ENCODE assay signal across 1 cellular context in the genomic region with DNA sequence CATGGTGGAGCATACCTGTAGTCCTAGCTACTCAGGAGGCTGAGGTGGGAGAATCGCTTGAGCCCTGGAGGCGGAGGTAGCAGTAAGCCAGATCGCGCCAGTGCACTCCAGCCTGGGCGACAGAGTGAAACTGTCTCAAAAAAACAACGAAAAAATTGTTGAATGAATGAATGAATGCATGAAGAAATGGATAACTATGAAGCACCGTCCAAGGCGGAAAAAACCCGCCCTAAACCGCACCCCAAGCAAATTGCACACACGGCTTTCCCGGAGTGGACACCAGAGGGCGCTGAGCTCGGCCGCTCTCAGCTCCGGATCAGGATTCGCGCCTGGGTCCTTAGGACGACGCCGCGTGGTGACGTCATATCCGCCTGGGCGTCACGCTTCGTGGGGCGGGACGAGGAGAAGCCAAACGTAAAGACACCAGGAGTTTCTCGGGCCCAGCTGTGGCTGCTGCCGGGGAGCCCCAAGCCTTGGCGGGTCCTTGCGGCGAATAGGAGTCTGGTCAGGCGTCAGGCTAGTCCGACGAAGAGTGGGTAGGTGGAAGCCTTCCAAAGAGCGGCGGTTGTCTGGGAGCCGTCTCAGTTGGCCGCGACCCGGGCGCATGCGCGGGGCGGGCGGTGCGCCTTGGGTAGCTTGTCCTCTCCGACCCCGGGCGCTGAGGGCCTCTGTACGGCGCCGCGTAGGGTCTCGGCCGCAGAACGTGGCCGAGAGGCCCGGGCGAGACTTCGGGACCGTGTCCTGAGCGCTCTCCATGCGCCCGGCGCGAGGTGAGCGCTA.
TF ChIP-seq lines count a peak whose summit lies in the region.

Gene HTD2, plus strand, starts transcription at position 639 of the 780 bp plus-strand sequence. CDS start 11,094 bp downstream, outside the sequence.
Gene RPP14, plus strand, starts transcription at position 364 of the 780 bp plus-strand sequence. CDS start 4,085 bp downstream, outside the sequence.

TF ChIP-seq in HepG2, 621 proteins besides CTCF, POLR2A, EP300 and RAD21 (continued from another document and continues in another):
- TF ChIP-seq HNF1A (IDR thresholded peaks at IDR 0.05; ENCODE audit: low read depth) (no peak), HNF1A (CRISPR knock-in tag; IDR thresholded peaks at IDR 0.05; ENCODE audit: borderline replicate concordance) (peak; percentile 23; the same call in 1 of the 2 replicates), ZFP36L1 (CRISPR knock-in tag; IDR thresholded peaks at IDR 0.05) (no peak; the same call in 1 of the 2 replicates), KLF13 (CRISPR knock-in tag; IDR thresholded peaks at IDR 0.05) (0 out of 2 replicates have a peak, but pooled peaks have one; percentile 64), POLR2AphosphoS5 (IDR thresholded peaks at IDR 0.05; ENCODE audit: low read depth, low read length) (peak; percentile 68), SPEN (CRISPR knock-in tag; IDR thresholded peaks at IDR 0.05; ENCODE audit: low read depth) (peak; percentile 98), REST (IDR thresholded peaks at IDR 0.05; ENCODE audit: borderline replicate concordance in 1 of 2, low read depth in 1 of 2, low read length in 2 of 2) (peak in 1 of 2 experiments; percentile 29; a peak in 1 of 4 replicates), GATAD1 (CRISPR knock-in tag; IDR thresholded peaks at IDR 0.05) (peak; percentile 98), RELA (CRISPR knock-in tag; IDR thresholded peaks at IDR 0.05) (peak; percentile 24; the same call in 1 of the 2 replicates), BORCS8-MEF2B (CRISPR knock-in tag; IDR thresholded peaks at IDR 0.05) (peak; percentile 67; the same call in 1 of the 2 replicates), AHR (CRISPR knock-in tag; IDR thresholded peaks at IDR 0.05) (peak; percentile 71; the same call in 1 of the 2 replicates), PRMT3 (CRISPR knock-in tag; IDR thresholded peaks at IDR 0.05; ENCODE audit: borderline replicate concordance, low read depth) (no peak), THYN1 (CRISPR knock-in tag; IDR thresholded peaks at IDR 0.05; ENCODE audit: borderline replicate concordance, low read depth) (peak; percentile 37; the same call in 1 of the 2 replicates), KDM5A (IDR thresholded peaks at IDR 0.05; ENCODE audit: borderline replicate concordance, low read length) (peak; percentile 93), ZNF556 (CRISPR knock-in tag; IDR thresholded peaks at IDR 0.05; ENCODE audit: borderline replicate concordance) (peak; percentile 28; the same call in 1 of the 2 replicates), ZSCAN20 (CRISPR knock-in tag; IDR thresholded peaks at IDR 0.05; ENCODE audit: borderline replicate concordance) (0 out of 2 replicates have a peak, but pooled peaks have one; percentile 26), CBFB (CRISPR knock-in tag; IDR thresholded peaks at IDR 0.05) (peak; percentile 89), ZNF619 (CRISPR knock-in tag; IDR thresholded peaks at IDR 0.05) (0 out of 2 replicates have a peak, but pooled peaks have one; percentile 61), ZNF383 (CRISPR knock-in tag; IDR thresholded peaks at IDR 0.05; ENCODE audit: borderline replicate concordance) (no peak), THAP11 (CRISPR knock-in tag; IDR thresholded peaks at IDR 0.05) (peak; percentile 96), ZNF839 (CRISPR knock-in tag; IDR thresholded peaks at IDR 0.05; ENCODE audit: borderline replicate concordance) (0 out of 2 replicates have a peak, but pooled peaks have one; percentile 57), GFI1 (CRISPR knock-in tag; IDR thresholded peaks at IDR 0.05; ENCODE audit: borderline replicate concordance) (peak; percentile 40; the same call in 1 of the 2 replicates), STAG1 (CRISPR knock-in tag; IDR thresholded peaks at IDR 0.05) (peak; percentile 59), ZC3H4 (CRISPR knock-in tag; IDR thresholded peaks at IDR 0.05; ENCODE audit: borderline replicate concordance) (0 out of 2 replicates have a peak, but pooled peaks have one; percentile 21), ZNF850 (CRISPR knock-in tag; conservative IDR thresholded peaks at IDR 0.05) (no peak), MEF2D (CRISPR knock-in tag; IDR thresholded peaks at IDR 0.05) (peak; percentile 76), POGK (CRISPR knock-in tag; conservative IDR thresholded peaks at IDR 0.05) (0 out of 2 replicates have a peak, but pooled peaks have one; percentile 24)
- TF ChIP-seq, protein P1, sequence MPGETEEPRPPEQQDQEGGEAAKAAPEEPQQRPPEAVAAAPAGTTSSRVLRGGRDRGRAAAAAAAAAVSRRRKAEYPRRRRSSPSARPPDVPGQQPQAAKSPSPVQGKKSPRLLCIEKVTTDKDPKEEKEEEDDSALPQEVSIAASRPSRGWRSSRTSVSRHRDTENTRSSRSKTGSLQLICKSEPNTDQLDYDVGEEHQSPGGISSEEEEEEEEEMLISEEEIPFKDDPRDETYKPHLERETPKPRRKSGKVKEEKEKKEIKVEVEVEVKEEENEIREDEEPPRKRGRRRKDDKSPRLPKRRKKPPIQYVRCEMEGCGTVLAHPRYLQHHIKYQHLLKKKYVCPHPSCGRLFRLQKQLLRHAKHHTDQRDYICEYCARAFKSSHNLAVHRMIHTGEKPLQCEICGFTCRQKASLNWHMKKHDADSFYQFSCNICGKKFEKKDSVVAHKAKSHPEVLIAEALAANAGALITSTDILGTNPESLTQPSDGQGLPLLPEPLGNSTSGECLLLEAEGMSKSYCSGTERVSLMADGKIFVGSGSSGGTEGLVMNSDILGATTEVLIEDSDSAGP (CRISPR knock-in tag; IDR thresholded peaks at IDR 0.05; ENCODE audit: borderline replicate concordance) = peak; percentile 87
- TF ChIP-seq, protein P2, sequence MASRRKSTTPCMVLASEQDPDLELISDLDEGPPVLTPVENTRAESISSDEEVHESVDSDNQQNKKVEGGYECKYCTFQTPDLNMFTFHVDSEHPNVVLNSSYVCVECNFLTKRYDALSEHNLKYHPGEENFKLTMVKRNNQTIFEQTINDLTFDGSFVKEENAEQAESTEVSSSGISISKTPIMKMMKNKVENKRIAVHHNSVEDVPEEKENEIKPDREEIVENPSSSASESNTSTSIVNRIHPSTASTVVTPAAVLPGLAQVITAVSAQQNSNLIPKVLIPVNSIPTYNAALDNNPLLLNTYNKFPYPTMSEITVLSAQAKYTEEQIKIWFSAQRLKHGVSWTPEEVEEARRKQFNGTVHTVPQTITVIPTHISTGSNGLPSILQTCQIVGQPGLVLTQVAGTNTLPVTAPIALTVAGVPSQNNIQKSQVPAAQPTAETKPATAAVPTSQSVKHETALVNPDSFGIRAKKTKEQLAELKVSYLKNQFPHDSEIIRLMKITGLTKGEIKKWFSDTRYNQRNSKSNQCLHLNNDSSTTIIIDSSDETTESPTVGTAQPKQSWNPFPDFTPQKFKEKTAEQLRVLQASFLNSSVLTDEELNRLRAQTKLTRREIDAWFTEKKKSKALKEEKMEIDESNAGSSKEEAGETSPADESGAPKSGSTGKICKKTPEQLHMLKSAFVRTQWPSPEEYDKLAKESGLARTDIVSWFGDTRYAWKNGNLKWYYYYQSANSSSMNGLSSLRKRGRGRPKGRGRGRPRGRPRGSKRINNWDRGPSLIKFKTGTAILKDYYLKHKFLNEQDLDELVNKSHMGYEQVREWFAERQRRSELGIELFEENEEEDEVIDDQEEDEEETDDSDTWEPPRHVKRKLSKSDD (CRISPR knock-in tag; IDR thresholded peaks at IDR 0.05; ENCODE audit: low read depth) = 0 out of 2 replicates have a peak, but pooled peaks have one; percentile 71
- TF ChIP-seq, protein P3, sequence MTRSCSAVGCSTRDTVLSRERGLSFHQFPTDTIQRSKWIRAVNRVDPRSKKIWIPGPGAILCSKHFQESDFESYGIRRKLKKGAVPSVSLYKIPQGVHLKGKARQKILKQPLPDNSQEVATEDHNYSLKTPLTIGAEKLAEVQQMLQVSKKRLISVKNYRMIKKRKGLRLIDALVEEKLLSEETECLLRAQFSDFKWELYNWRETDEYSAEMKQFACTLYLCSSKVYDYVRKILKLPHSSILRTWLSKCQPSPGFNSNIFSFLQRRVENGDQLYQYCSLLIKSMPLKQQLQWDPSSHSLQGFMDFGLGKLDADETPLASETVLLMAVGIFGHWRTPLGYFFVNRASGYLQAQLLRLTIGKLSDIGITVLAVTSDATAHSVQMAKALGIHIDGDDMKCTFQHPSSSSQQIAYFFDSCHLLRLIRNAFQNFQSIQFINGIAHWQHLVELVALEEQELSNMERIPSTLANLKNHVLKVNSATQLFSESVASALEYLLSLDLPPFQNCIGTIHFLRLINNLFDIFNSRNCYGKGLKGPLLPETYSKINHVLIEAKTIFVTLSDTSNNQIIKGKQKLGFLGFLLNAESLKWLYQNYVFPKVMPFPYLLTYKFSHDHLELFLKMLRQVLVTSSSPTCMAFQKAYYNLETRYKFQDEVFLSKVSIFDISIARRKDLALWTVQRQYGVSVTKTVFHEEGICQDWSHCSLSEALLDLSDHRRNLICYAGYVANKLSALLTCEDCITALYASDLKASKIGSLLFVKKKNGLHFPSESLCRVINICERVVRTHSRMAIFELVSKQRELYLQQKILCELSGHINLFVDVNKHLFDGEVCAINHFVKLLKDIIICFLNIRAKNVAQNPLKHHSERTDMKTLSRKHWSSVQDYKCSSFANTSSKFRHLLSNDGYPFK (CRISPR knock-in tag; IDR thresholded peaks at IDR 0.05; ENCODE audit: borderline replicate concordance) = peak; percentile 93
- TF ChIP-seq, protein P4, sequence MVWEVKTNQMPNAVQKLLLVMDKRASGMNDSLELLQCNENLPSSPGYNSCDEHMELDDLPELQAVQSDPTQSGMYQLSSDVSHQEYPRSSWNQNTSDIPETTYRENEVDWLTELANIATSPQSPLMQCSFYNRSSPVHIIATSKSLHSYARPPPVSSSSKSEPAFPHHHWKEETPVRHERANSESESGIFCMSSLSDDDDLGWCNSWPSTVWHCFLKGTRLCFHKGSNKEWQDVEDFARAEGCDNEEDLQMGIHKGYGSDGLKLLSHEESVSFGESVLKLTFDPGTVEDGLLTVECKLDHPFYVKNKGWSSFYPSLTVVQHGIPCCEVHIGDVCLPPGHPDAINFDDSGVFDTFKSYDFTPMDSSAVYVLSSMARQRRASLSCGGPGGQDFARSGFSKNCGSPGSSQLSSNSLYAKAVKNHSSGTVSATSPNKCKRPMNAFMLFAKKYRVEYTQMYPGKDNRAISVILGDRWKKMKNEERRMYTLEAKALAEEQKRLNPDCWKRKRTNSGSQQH (CRISPR knock-in tag; IDR thresholded peaks at IDR 0.05; ENCODE audit: low read depth) = 0 out of 2 replicates have a peak, but pooled peaks have one; percentile 45
- TF ChIP-seq, protein P5, sequence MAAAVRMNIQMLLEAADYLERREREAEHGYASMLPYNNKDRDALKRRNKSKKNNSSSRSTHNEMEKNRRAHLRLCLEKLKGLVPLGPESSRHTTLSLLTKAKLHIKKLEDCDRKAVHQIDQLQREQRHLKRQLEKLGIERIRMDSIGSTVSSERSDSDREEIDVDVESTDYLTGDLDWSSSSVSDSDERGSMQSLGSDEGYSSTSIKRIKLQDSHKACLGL (CRISPR knock-in tag; IDR thresholded peaks at IDR 0.05) = peak; percentile 59; the same call in 1 of the 2 replicates
